Comparison of ENCODE assay signal across 1 cellular context in genomic region chr14:53855127-53855526, GRCh38.
TF ChIP-seq lines count a peak whose summit lies in the region.

No MANE protein-coding gene starts in this region.

TF ChIP-seq in HepG2, 621 proteins besides CTCF, POLR2A, EP300 and RAD21 (continued from another document and continues in another):
- TF ChIP-seq ZNF143 (CRISPR knock-in tag; IDR thresholded peaks at IDR 0.05), result no peak
- no peak for TF ChIP-seq ZNF800 (CRISPR knock-in tag; IDR thresholded peaks at IDR 0.05)
- TF ChIP-seq ZFP37 (CRISPR knock-in tag; IDR thresholded peaks at IDR 0.05; ENCODE audit: borderline replicate concordance), result no peak
- TF ChIP-seq ZNF749 (CRISPR knock-in tag; IDR thresholded peaks at IDR 0.05; ENCODE audit: borderline replicate concordance), result no peak
- TF ChIP-seq LCORL (IDR thresholded peaks at IDR 0.05), result no peak; the same call in 1 of the 2 replicates
- TF ChIP-seq LCORL (CRISPR knock-in tag; IDR thresholded peaks at IDR 0.05), result 0 out of 2 replicates have a peak, but pooled peaks have one; percentile 33
- TF ChIP-seq ZNF382 (CRISPR knock-in tag; IDR thresholded peaks at IDR 0.05; ENCODE audit: borderline replicate concordance), result no peak
- TF ChIP-seq IKZF5 (CRISPR knock-in tag; IDR thresholded peaks at IDR 0.05), result no peak; the same call in 1 of the 2 replicates
- no peak for TF ChIP-seq MXD3 (CRISPR knock-in tag; IDR thresholded peaks at IDR 0.05)
- TF ChIP-seq ZC3H13 (CRISPR knock-in tag; IDR thresholded peaks at IDR 0.05), result no peak
- TF ChIP-seq ZNF44 (CRISPR knock-in tag; IDR thresholded peaks at IDR 0.05), result no peak
- TF ChIP-seq PHF20 (CRISPR knock-in tag; IDR thresholded peaks at IDR 0.05), result no peak
- TF ChIP-seq HOXA7 (CRISPR knock-in tag; IDR thresholded peaks at IDR 0.05), result no peak
- no peak for TF ChIP-seq CBFB (CRISPR knock-in tag; IDR thresholded peaks at IDR 0.05)
- TF ChIP-seq TBX2 (CRISPR knock-in tag; IDR thresholded peaks at IDR 0.05; ENCODE audit: borderline replicate concordance), result no peak; the same call in 1 of the 2 replicates
- no peak for TF ChIP-seq ZNF274 (CRISPR knock-in tag; IDR thresholded peaks at IDR 0.05)
- no peak for TF ChIP-seq ISX (CRISPR knock-in tag; conservative IDR thresholded peaks at IDR 0.05)
- no peak for TF ChIP-seq NFKB2 (CRISPR knock-in tag; IDR thresholded peaks at IDR 0.05; ENCODE audit: borderline replicate concordance)
- no peak for TF ChIP-seq SNAPC4 (CRISPR knock-in tag; IDR thresholded peaks at IDR 0.05)
- no peak for TF ChIP-seq ZNF772 (CRISPR knock-in tag; IDR thresholded peaks at IDR 0.05)
- no peak for TF ChIP-seq ZSCAN29 (CRISPR knock-in tag; conservative IDR thresholded peaks at IDR 0.05)
- TF ChIP-seq ARID4A (CRISPR knock-in tag; IDR thresholded peaks at IDR 0.05; ENCODE audit: borderline replicate concordance), result no peak
- TF ChIP-seq BRF2 (CRISPR knock-in tag; IDR thresholded peaks at IDR 0.05), result no peak
- no peak for TF ChIP-seq PCBP1 (IDR thresholded peaks at IDR 0.05; ENCODE audit: borderline replicate concordance, low read depth, low read length)
- TF ChIP-seq YEATS4 (CRISPR knock-in tag; IDR thresholded peaks at IDR 0.05; ENCODE audit: borderline replicate concordance), result no peak
- TF ChIP-seq ZIK1 (CRISPR knock-in tag; IDR thresholded peaks at IDR 0.05; ENCODE audit: borderline replicate concordance, low read depth), result no peak
- TF ChIP-seq MED1 (CRISPR knock-in tag; IDR thresholded peaks at IDR 0.05), result peak; percentile 61
- TF ChIP-seq RXRB (CRISPR knock-in tag; IDR thresholded peaks at IDR 0.05; ENCODE audit: borderline replicate concordance), result peak; percentile 26; the same call in 1 of the 2 replicates
- no peak for TF ChIP-seq E2F2 (CRISPR knock-in tag; IDR thresholded peaks at IDR 0.05; ENCODE audit: borderline replicate concordance)
- TF ChIP-seq KLF16 (CRISPR knock-in tag; IDR thresholded peaks at IDR 0.05), result peak in 1 of 2 experiments; percentile 25; a peak in 1 of 4 replicates
- TF ChIP-seq ZNF652 (CRISPR knock-in tag; IDR thresholded peaks at IDR 0.05; ENCODE audit: borderline replicate concordance, low read depth), result 0 out of 2 replicates have a peak, but pooled peaks have one; percentile 21
- TF ChIP-seq ZNF879 (CRISPR knock-in tag; IDR thresholded peaks at IDR 0.05), result no peak
- no peak for TF ChIP-seq MED8 (CRISPR knock-in tag; IDR thresholded peaks at IDR 0.05; ENCODE audit: insufficient replicate concordance)
- TF ChIP-seq ZSCAN12 (CRISPR knock-in tag; IDR thresholded peaks at IDR 0.05), result no peak
- TF ChIP-seq U2AF2 (IDR thresholded peaks at IDR 0.05; ENCODE audit: low read depth, low read length), result no peak
- no peak for TF ChIP-seq ZFP91 (CRISPR knock-in tag; IDR thresholded peaks at IDR 0.05; ENCODE audit: borderline replicate concordance)
- no peak for TF ChIP-seq ZNF570 (CRISPR knock-in tag; IDR thresholded peaks at IDR 0.05; ENCODE audit: borderline replicate concordance)
- TF ChIP-seq ZNF83 (CRISPR knock-in tag; IDR thresholded peaks at IDR 0.05; ENCODE audit: borderline replicate concordance), result no peak
- TF ChIP-seq ZBTB7B (CRISPR knock-in tag; IDR thresholded peaks at IDR 0.05), result no peak
- no peak for TF ChIP-seq YEATS2 (CRISPR knock-in tag; IDR thresholded peaks at IDR 0.05; ENCODE audit: borderline replicate concordance)
- TF ChIP-seq ZNF567 (CRISPR knock-in tag; IDR thresholded peaks at IDR 0.05; ENCODE audit: borderline replicate concordance), result no peak
- TF ChIP-seq NFRKB (IDR thresholded peaks at IDR 0.05), result no peak
- no peak for TF ChIP-seq ZNF615 (CRISPR knock-in tag; IDR thresholded peaks at IDR 0.05; ENCODE audit: borderline replicate concordance)
- TF ChIP-seq ZNF580 (CRISPR knock-in tag; IDR thresholded peaks at IDR 0.05; ENCODE audit: borderline replicate concordance, low read depth), result no peak
- no peak for TF ChIP-seq RFX1 (IDR thresholded peaks at IDR 0.05)
- no peak for TF ChIP-seq ZFAT (CRISPR knock-in tag; conservative IDR thresholded peaks at IDR 0.05)
- TF ChIP-seq ZBTB21 (CRISPR knock-in tag; IDR thresholded peaks at IDR 0.05), result no peak
- no peak for TF ChIP-seq ZFP36 (IDR thresholded peaks at IDR 0.05; ENCODE audit: borderline replicate concordance, low read depth, low read length, partially characterized antibody)
- TF ChIP-seq NCOA2 (CRISPR knock-in tag; IDR thresholded peaks at IDR 0.05), result peak; percentile 55; the same call in 1 of the 2 replicates
- TF ChIP-seq AGO2 (optimal IDR thresholded peaks at IDR 0.05; ENCODE audit: low read depth, low read length), result no peak
- no peak for TF ChIP-seq ZNF350 (CRISPR knock-in tag; IDR thresholded peaks at IDR 0.05; ENCODE audit: borderline replicate concordance, low read depth)
- TF ChIP-seq ZNF326 (CRISPR knock-in tag; IDR thresholded peaks at IDR 0.05; ENCODE audit: borderline replicate concordance), result no peak
- no peak for TF ChIP-seq JUN (CRISPR knock-in tag; IDR thresholded peaks at IDR 0.05)
